In genomic region chr6:15911753-15912504, GRCh38 we compare ENCODE assay signal across 1 cellular context.
TF ChIP-seq lines count a peak whose summit lies in the region.

No MANE protein-coding gene starts in this region.

TF ChIP-seq in H1, 55 proteins besides CTCF, POLR2A, EP300 and RAD21:
- no peak for TF ChIP-seq ATF3 (IDR thresholded peaks at IDR 0.05; ENCODE audit: insufficient read depth, low read depth, low read length)
- no peak for TF ChIP-seq BRCA1 (IDR thresholded peaks at IDR 0.05; ENCODE audit: low read depth, low read length)
TF ChIP-seq in H1: peak in this region for 0.
